Comparison of ENCODE assay signal across 1 cellular context in genomic region chr18:59900222-59901128, GRCh38.
TF ChIP-seq lines count a peak whose summit lies in the region.

No MANE protein-coding gene starts in this region.

TF ChIP-seq in IMR-90, 13 proteins besides CTCF, POLR2A, EP300 and RAD21 (continued from another document):
- TF ChIP-seq USF2 (IDR thresholded peaks at IDR 0.05; ENCODE audit: low read depth, low read length): no peak
- peak; percentile 89 for TF ChIP-seq MXI1 (IDR thresholded peaks at IDR 0.05; ENCODE audit: borderline replicate concordance, low read depth, low read length)
- TF ChIP-seq CEBPB (IDR thresholded peaks at IDR 0.05; ENCODE audit: low read depth, low read length): peak; percentile 87
- TF ChIP-seq MAFK (IDR thresholded peaks at IDR 0.05; ENCODE audit: low read depth, low read length): no peak
- TF ChIP-seq FOS (IDR thresholded peaks at IDR 0.05; ENCODE audit: low read depth, low read length): no peak
- no peak for TF ChIP-seq RCOR1 (IDR thresholded peaks at IDR 0.05; ENCODE audit: insufficient replicate concordance, low read length)
- TF ChIP-seq CHD1 (IDR thresholded peaks at IDR 0.05; ENCODE audit: low read depth, low read length): 0 out of 2 replicates have a peak, but pooled peaks have one; percentile 29
- no peak for TF ChIP-seq MAZ (IDR thresholded peaks at IDR 0.05; ENCODE audit: borderline replicate concordance, low read depth, low read length)
- no peak for TF ChIP-seq NFE2L2 (IDR thresholded peaks at IDR 0.05; ENCODE audit: low read depth, low read length)
- 0 out of 2 replicates have a peak, but pooled peaks have one; percentile 21 for TF ChIP-seq BHLHE40 (IDR thresholded peaks at IDR 0.05; ENCODE audit: low read depth, low read length)
- TF ChIP-seq ELK1 (IDR thresholded peaks at IDR 0.05; ENCODE audit: borderline replicate concordance, low read depth, low read length): no peak
- TF ChIP-seq SMC3 (IDR thresholded peaks at IDR 0.05; ENCODE audit: low read depth, low read length): peak; percentile 10; the same call in 1 of the 2 replicates
